10 cellular contexts compared by ENCODE assay signal in genomic region chr1:87715052-87715451, GRCh38.
"Had no signal": no experiment of that assay in that cellular context is flagged by ENCODE, and none has a peak within 500 bp of the region (broad histone marks: within the 10 kb centered on the region; RNA-seq: fewer than 3 reads in every experiment).

No MANE protein-coding gene starts in this region.

- H2AFZ ChIP-seq: GM23338 had no signal

- FAIRE-seq: H1, H54, HTR-8/SVneo, K562 had no signal

- H3K4me1 Mint-ChIP-seq: GM23338 had no signal

- H3K4me3 Mint-ChIP-seq: GM23338, H9, HFFc6 had no signal

- DNase-seq: H9, HFFc6, IMR-90, KG1 had no signal

- ATAC-seq: GM23338, HCT116, K562 had no signal

- H3K4me3 ChIP-seq: GM23338, K562 had no signal

- H3K9me3 Mint-ChIP-seq: GM23338, H9, HFFc6 had no signal

- H3K4me2 ChIP-seq: GM23338 had no signal

- H3K27ac Mint-ChIP-seq: GM23338, HFFc6 had no signal
